17 cellular contexts compared by ENCODE assay signal in the genomic region with DNA sequence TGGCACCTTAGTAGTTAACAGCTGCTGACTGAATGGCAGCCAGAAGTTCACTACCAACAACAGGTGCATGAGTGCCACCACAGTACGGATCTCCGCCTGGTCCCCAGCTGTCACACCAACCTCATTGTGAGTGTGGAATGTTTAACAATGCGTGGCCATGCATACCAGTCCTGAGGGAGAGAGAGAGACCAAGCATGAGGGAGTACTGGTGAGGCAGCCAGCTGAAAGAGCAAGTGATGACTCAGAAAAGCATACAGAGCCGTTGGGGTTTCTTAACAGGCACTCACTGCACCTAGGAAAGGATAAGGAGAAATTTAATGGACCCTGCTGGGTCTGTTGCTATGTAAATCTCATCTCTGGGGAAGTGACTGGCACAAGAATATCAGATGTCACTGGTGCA.
DNase-seq lines count a peak whose midpoint lies in the region; ATAC-seq, FAIRE-seq and TF ChIP-seq lines count a peak whose summit lies in the region.
"Had no signal": no experiment of that assay in that cellular context is flagged by ENCODE, and none has a peak within 500 bp of the region (broad histone marks: within the 10 kb centered on the region; RNA-seq: fewer than 3 reads in every experiment).

No MANE protein-coding gene starts in this region.

- no peaks in the 10 kb centered on the region for H3K36me3 ChIP-seq in astrocyte (ENCODE audit: insufficient read depth, low read length)

- H3K27me3 ChIP-seq in astrocyte (ENCODE audit: insufficient read depth, low read length) = no peaks in the 10 kb centered on the region

- H3K4me3 Mint-ChIP-seq in astrocyte (ENCODE audit: unreplicated experiment) = no peak overlapping the region
- H3K4me3 Mint-ChIP-seq: activated naive CD4-positive, alpha-beta T cell treated with anti-CD3 and anti-CD28 coated beads, Interleukin-2, amount 50 U/mL, for 24 hours; B cell; IgD-negative memory B cell; stimulated activated naive CD8-positive, alpha-beta T cell treated with anti-CD3 and anti-CD28 coated beads, Interleukin-15, Interleukin-2, amounts not matched to agents 100 ng/mL and 50 ng/mL, for 24 hours had no signal

- H4K20me1 ChIP-seq in astrocyte (ENCODE audit: insufficient read depth, low read length) = no peaks in the 10 kb centered on the region

- H3K9me3 Mint-ChIP-seq in astrocyte (ENCODE audit: unreplicated experiment) = peaks cover 14% of the 10 kb centered on the region
- H3K9me3 Mint-ChIP-seq: activated naive CD4-positive, alpha-beta T cell treated with anti-CD3 and anti-CD28 coated beads, Interleukin-2, amount 50 U/mL, for 24 hours had no signal

- DNase-seq in D341Med (ENCODE audit: low spot score) (peak; percentile 53), NCI-H2107 (lab: John Stamatoyannopoulos, UW) (peak; percentile 67), astrocyte (ENCODE audit: low read depth) (peak; percentile 34), left kidney (ENCODE audit: low read depth, low spot score) (peak; percentile 84), T-helper 2 cell (no peak), NCI-H2029 (lab: John Stamatoyannopoulos, UW) (no peak)
- DNase-seq: NCI-H2081; RPMI8226; stimulated activated CD4-positive, alpha-beta T cell treated with anti-CD3 and anti-CD28 coated beads, Interleukin-4, amount 100 ng/mL, for 4 hours had no signal

- H3K9ac ChIP-seq in astrocyte (ENCODE audit: low read length) = no peak overlapping the region

- no peak for ATAC-seq in HG03045 (IDR thresholded peaks at IDR 0.05; ENCODE audit: unreplicated experiment)
- no peak for ATAC-seq in GM21526 (IDR thresholded peaks at IDR 0.05; ENCODE audit: low FRiP score, unreplicated experiment)

- H2AFZ ChIP-seq in astrocyte (ENCODE audit: low read depth, low read length) = no peak overlapping the region

- no peak overlapping the region for H3K27ac Mint-ChIP-seq in astrocyte (ENCODE audit: unreplicated experiment)
- H3K27ac Mint-ChIP-seq: activated naive CD4-positive, alpha-beta T cell treated with anti-CD3 and anti-CD28 coated beads, Interleukin-2, amount 50 U/mL, for 24 hours; B cell; IgD-negative memory B cell; stimulated activated naive CD8-positive, alpha-beta T cell treated with anti-CD3 and anti-CD28 coated beads, Interleukin-15, Interleukin-2, amounts not matched to agents 100 ng/mL and 50 ng/mL, for 24 hours had no signal

- peaks cover 2% of the 10 kb centered on the region for H3K36me3 Mint-ChIP-seq in astrocyte (ENCODE audit: low read depth, unreplicated experiment)
- H3K36me3 Mint-ChIP-seq: activated naive CD4-positive, alpha-beta T cell treated with anti-CD3 and anti-CD28 coated beads, Interleukin-2, amount 50 U/mL, for 24 hours; IgD-negative memory B cell had no signal

- no peak overlapping the region for H3K4me2 ChIP-seq in astrocyte (ENCODE audit: low read length)

- no peak for TF ChIP-seq CTCF in astrocyte (IDR thresholded peaks at IDR 0.05; ENCODE audit: insufficient read depth, low read depth, low read length)

- H3K27me3 Mint-ChIP-seq in astrocyte (ENCODE audit: low read depth, unreplicated experiment) = no peaks in the 10 kb centered on the region
- H3K27me3 Mint-ChIP-seq: activated naive CD4-positive, alpha-beta T cell treated with anti-CD3 and anti-CD28 coated beads, Interleukin-2, amount 50 U/mL, for 24 hours; B cell; IgD-negative memory B cell; stimulated activated naive CD8-positive, alpha-beta T cell treated with anti-CD3 and anti-CD28 coated beads, Interleukin-15, Interleukin-2, amounts not matched to agents 100 ng/mL and 50 ng/mL, for 24 hours had no signal

- H3K4me1 Mint-ChIP-seq in astrocyte (ENCODE audit: low read depth, unreplicated experiment) = peaks cover 10% of the 10 kb centered on the region
- H3K4me1 Mint-ChIP-seq: activated naive CD4-positive, alpha-beta T cell treated with anti-CD3 and anti-CD28 coated beads, Interleukin-2, amount 50 U/mL, for 24 hours; B cell; IgD-negative memory B cell had no signal

- H3K9me3 ChIP-seq in astrocyte (ENCODE audit: insufficient read depth, low read depth, low read length) = peaks cover 2% of the 10 kb centered on the region

- H3K4me3 ChIP-seq in astrocyte (ENCODE audit: insufficient read depth, low read depth, low read length) = no peak overlapping the region
- H3K4me3 ChIP-seq: coronary artery had no signal

- H3K27ac ChIP-seq in astrocyte (ENCODE audit: low read depth, low read length) = no peak overlapping the region
- H3K27ac ChIP-seq: coronary artery had no signal

- no peak for FAIRE-seq in astrocyte (lab: Jason Lieb, UNC)
- FAIRE-seq: G401.6 had no signal

- no peaks in the 10 kb centered on the region for H3K79me2 ChIP-seq in astrocyte (ENCODE audit: insufficient read depth, low read length)

- H3K4me1 ChIP-seq in astrocyte (ENCODE audit: insufficient read depth, low read length) = no peaks in the 10 kb centered on the region

Comparison
In these comparisons a context has a peak if more than half of its experiments do, and no peak if none do; other contexts are left out.
1. DNase-seq: peak in D341Med (single experiment), NCI-H2107 (single experiment), astrocyte (single experiment) and left kidney (single experiment); none in T-helper 2 cell (0 of 5) and NCI-H2029 (single experiment).